Comparison of ENCODE assay signal across 15 cellular contexts in the genomic region with DNA sequence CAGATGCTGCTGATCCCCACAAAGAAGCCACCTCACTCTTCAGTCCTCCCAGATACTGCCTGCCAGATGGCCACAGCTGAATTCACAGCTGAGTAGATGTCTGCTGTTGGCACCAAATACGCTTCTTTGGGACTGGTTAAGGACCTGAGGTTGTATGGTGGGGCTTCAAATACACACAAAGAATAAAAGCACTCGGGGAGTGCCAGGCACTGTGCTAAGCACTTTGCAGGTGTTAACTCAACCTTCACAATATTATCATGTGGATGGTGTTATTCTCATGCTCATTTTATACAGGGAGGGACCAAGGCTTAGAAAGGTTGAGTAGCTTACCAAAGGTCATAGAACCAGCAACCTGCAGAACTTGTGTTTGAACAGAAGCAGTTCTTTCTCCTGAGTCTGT.
A peak's percentile ranks its signal among the peaks of the same experiment; 100 is the strongest.
DNase-seq lines count a peak whose midpoint lies in the region; ATAC-seq and TF ChIP-seq lines count a peak whose summit lies in the region.
"Had no signal": no experiment of that assay in that cellular context is flagged by ENCODE, and none has a peak within 500 bp of the region (broad histone marks: within the 10 kb centered on the region; RNA-seq: fewer than 3 reads in every experiment).

No MANE protein-coding gene starts in this region.

- H3K27ac ChIP-seq in spleen, result no peak overlapping the region
- H3K27ac ChIP-seq: BLaER1 treated with 17β-estradiol and CSF1 and Interleukin-3, amounts not matched to agents 10 nM and 100 nM had no signal

- H3K4me3 Mint-ChIP-seq in glutamatergic neuron (ENCODE audit: unreplicated experiment), result no peak overlapping the region
- H3K4me3 Mint-ChIP-seq in activated T-helper 17 cell treated with anti-CD3 and anti-CD28 coated beads, Interleukin-2, amount 50 U/mL, for 72 hours, result no peak overlapping the region
- H3K4me3 Mint-ChIP-seq: CD4-positive, CD25-positive, alpha-beta regulatory T cell; HFFc6 had no signal

- no peaks in the 10 kb centered on the region for H3K4me1 ChIP-seq in spleen
- H3K4me1 ChIP-seq: BLaER1 treated with 17β-estradiol and CSF1 and Interleukin-3, amounts not matched to agents 10 nM and 100 nM had no signal

- H3K27ac Mint-ChIP-seq in glutamatergic neuron (ENCODE audit: unreplicated experiment), result no peak overlapping the region
- H3K27ac Mint-ChIP-seq in activated T-helper 17 cell treated with anti-CD3 and anti-CD28 coated beads, Interleukin-2, amount 50 U/mL, for 72 hours, result no peak overlapping the region
- H3K27ac Mint-ChIP-seq: CD4-positive, CD25-positive, alpha-beta regulatory T cell; HFFc6 had no signal

- H3K27me3 ChIP-seq in spleen (replicated peaks in 1 of 7), result no peaks in the 10 kb centered on the region
- H3K27me3 ChIP-seq: BLaER1 treated with 17β-estradiol and CSF1 and Interleukin-3, amounts not matched to agents 10 nM and 100 nM had no signal

- peaks cover 4% of the 10 kb centered on the region for H3K36me3 Mint-ChIP-seq in glutamatergic neuron (ENCODE audit: unreplicated experiment)
- no peaks in the 10 kb centered on the region for H3K36me3 Mint-ChIP-seq in activated T-helper 17 cell treated with anti-CD3 and anti-CD28 coated beads, Interleukin-2, amount 50 U/mL, for 72 hours (ENCODE audit: low read depth)
- H3K36me3 Mint-ChIP-seq: CD4-positive, CD25-positive, alpha-beta regulatory T cell had no signal

- TF ChIP-seq CTCF in glutamatergic neuron (IDR thresholded peaks at IDR 0.05; ENCODE audit: partially characterized antibody, unreplicated experiment) (no peak), spleen (IDR thresholded peaks at IDR 0.05 in 8 of 11, conservative IDR thresholded peaks at IDR 0.05 in 3 of 11) (no peak)

- peaks cover 5% of the 10 kb centered on the region for H3K27me3 Mint-ChIP-seq in glutamatergic neuron (ENCODE audit: unreplicated experiment)
- no peaks in the 10 kb centered on the region for H3K27me3 Mint-ChIP-seq in activated T-helper 17 cell treated with anti-CD3 and anti-CD28 coated beads, Interleukin-2, amount 50 U/mL, for 72 hours
- H3K27me3 Mint-ChIP-seq: CD4-positive, CD25-positive, alpha-beta regulatory T cell had no signal

- peaks cover 5% of the 10 kb centered on the region for H3K9me3 Mint-ChIP-seq in glutamatergic neuron (ENCODE audit: unreplicated experiment)
- peaks cover 38% of the 10 kb centered on the region for H3K9me3 Mint-ChIP-seq in activated T-helper 17 cell treated with anti-CD3 and anti-CD28 coated beads, Interleukin-2, amount 50 U/mL, for 72 hours
- H3K9me3 Mint-ChIP-seq: HFFc6 had no signal

- WGBS in spleen, 5 donors, result 66 to 78% (median 71%) methylated on average over 2 of the region's 2 CpGs

- H3K9me3 ChIP-seq in spleen, result peaks cover 0 to 16% (median 9%) of the 10 kb centered on the region in 8 donors
- H3K9me3 ChIP-seq: BLaER1 treated with 17β-estradiol and CSF1 and Interleukin-3, amounts not matched to agents 10 nM and 100 nM had no signal

- H3K4me3 ChIP-seq in spleen, result no peak overlapping the region
- H3K4me3 ChIP-seq: BLaER1 treated with 17β-estradiol and CSF1 and Interleukin-3, amounts not matched to agents 10 nM and 100 nM; GM12878 had no signal

- H3K4me1 Mint-ChIP-seq in glutamatergic neuron (ENCODE audit: low read depth, unreplicated experiment), result peaks cover 5% of the 10 kb centered on the region
- no peaks in the 10 kb centered on the region for H3K4me1 Mint-ChIP-seq in activated T-helper 17 cell treated with anti-CD3 and anti-CD28 coated beads, Interleukin-2, amount 50 U/mL, for 72 hours

- ATAC-seq in activated T-helper 17 cell treated with anti-CD3 and anti-CD28 coated beads, Interleukin-2, amount 50 U/mL, for 72 hours (replicated peaks), result no peak
- ATAC-seq: GM12878, HepG2 had no signal

- DNase-seq in NCI-H82 (lab: John Stamatoyannopoulos, UW) (peak; percentile 9), NCI-H82 treated with DMSO at 0.1 percent for 48 hours (lab: John Stamatoyannopoulos, UW; ENCODE audit: unreplicated experiment) (no peak), NCI-H524 (lab: John Stamatoyannopoulos, UW) (peak; percentile 86 to 95), glutamatergic neuron (peak; percentile 27), NCI-H1105 treated with DMSO at 0.1 percent for 48 hours (lab: John Stamatoyannopoulos, UW) (no peak), spleen (no peak)
- DNase-seq: 8988T; CD4-positive, CD25-positive, alpha-beta regulatory T cell; DMS79; HCEC 1CT; HFFc6 had no signal

- no peak for TF ChIP-seq POLR2A in spleen (IDR thresholded peaks at IDR 0.05)

- H3K36me3 ChIP-seq in spleen, result no peaks in the 10 kb centered on the region
- H3K36me3 ChIP-seq: BLaER1 treated with 17β-estradiol and CSF1 and Interleukin-3, amounts not matched to agents 10 nM and 100 nM had no signal

- intact Hi-C loops in spleen (cut with DNase I; ENCODE audit: low total_unique reads), result no loop called here

Comparison
In these comparisons a context has a peak if more than half of its experiments do, and no peak if none do; other contexts are left out.
1. DNase-seq: peak in NCI-H82 (single experiment), NCI-H524 (2 of 2) and glutamatergic neuron (single experiment); none in NCI-H82 treated with DMSO at 0.1 percent for 48 hours (single experiment), NCI-H1105 treated with DMSO at 0.1 percent for 48 hours (single experiment) and spleen (single experiment).